Comparison of ENCODE assay signal across 1 cellular context in the genomic region with DNA sequence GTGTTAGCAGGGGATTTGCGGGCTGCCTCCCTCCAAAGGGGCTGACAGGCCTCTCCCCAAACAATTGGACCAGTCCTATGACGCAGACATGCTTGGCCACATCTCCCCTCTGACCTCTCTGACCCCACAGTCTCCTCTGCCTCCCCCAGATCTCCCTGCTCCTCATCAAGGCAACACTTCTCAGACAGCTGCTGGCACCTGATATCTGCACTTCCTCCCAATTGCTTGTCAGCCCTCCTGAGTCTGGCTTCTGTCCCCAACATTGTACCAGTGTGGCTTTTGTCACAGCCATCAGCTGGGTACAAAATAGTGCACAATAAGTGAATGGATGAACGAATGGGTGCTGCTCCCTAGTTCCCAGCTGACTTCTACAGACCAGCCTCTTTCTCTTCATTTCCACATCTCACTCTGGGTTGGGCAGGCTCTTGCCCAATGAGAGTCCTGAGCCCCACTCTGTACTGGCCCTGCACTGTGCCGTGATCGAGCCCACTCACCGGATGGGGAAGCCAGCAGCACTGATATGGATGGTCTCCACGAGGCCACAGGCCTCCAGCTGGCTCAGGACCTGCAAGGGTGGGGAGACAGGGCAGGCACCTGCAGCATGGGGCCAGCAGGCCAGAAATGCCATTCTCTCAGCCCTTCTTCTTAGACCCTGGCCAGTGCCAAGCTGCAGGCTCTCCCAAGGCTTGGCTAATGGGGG.
TF ChIP-seq lines count a peak whose summit lies in the region.

No MANE protein-coding gene starts in this region.

TF ChIP-seq in IMR-90, 13 proteins besides CTCF, POLR2A, EP300 and RAD21:
- TF ChIP-seq RCOR1 (IDR thresholded peaks at IDR 0.05; ENCODE audit: insufficient replicate concordance, low read length) (no peak), MAZ (IDR thresholded peaks at IDR 0.05; ENCODE audit: borderline replicate concordance, low read depth, low read length) (no peak), CHD1 (IDR thresholded peaks at IDR 0.05; ENCODE audit: low read depth, low read length) (no peak), NFE2L2 (IDR thresholded peaks at IDR 0.05; ENCODE audit: low read depth, low read length) (no peak), CEBPB (IDR thresholded peaks at IDR 0.05; ENCODE audit: low read depth, low read length) (no peak), FOS (IDR thresholded peaks at IDR 0.05; ENCODE audit: low read depth, low read length) (no peak), RFX5 (IDR thresholded peaks at IDR 0.05; ENCODE audit: low read depth, low read length) (no peak), BHLHE40 (IDR thresholded peaks at IDR 0.05; ENCODE audit: low read depth, low read length) (no peak), SMC3 (IDR thresholded peaks at IDR 0.05; ENCODE audit: low read depth, low read length) (no peak), MAFK (IDR thresholded peaks at IDR 0.05; ENCODE audit: low read depth, low read length) (no peak), ELK1 (IDR thresholded peaks at IDR 0.05; ENCODE audit: borderline replicate concordance, low read depth, low read length) (no peak), USF2 (IDR thresholded peaks at IDR 0.05; ENCODE audit: low read depth, low read length) (no peak), MXI1 (IDR thresholded peaks at IDR 0.05; ENCODE audit: borderline replicate concordance, low read depth, low read length) (no peak)
